8 cellular contexts compared by ENCODE assay signal in genomic region chrX:103941201-103941975, GRCh38. TPM values are rescaled to one million over a fixed set of nuclear protein-coding genes. Genes with fewer than 3 reads are reported as not detected.
DNase-seq lines count a peak whose midpoint lies in the region; ATAC-seq, FAIRE-seq and TF ChIP-seq lines count a peak whose summit lies in the region.

No MANE protein-coding gene starts in this region.

- H3F3A ChIP-seq in SK-N-SH (replicated peaks; ENCODE audit: insufficient read depth): no peaks in the 10 kb centered on the region

- peak; percentile 37 for TF ChIP-seq RAD21 in SK-N-SH (IDR thresholded peaks at IDR 0.05; ENCODE audit: low read length)

- POLR2A ChIA-PET in SK-N-SH (lab: Yijun Ruan, JAX): interaction anchor here (0.7 kb wide), 1 partner anchor 528 kb away, joined by 5 read pairs; no protein-coding TSS in a partner anchor

- CTCF ChIA-PET in SK-N-SH (lab: Yijun Ruan, JAX): interaction anchor here (0.7 to 1.0 kb wide), 4 partner anchors 8 to 1843 kb away, joined by 3 read pairs; no protein-coding TSS in a partner anchor

- H4K20me1 ChIP-seq in SK-N-SH (ENCODE audit: insufficient read depth): no peaks in the 10 kb centered on the region

- H3K4me3 ChIP-seq in SK-N-SH (ENCODE audit: low read depth in 2 of 2, low read length in 1 of 2) (no peak overlapping the region), transverse colon (no peak overlapping the region)

- no peak for TF ChIP-seq POLR2A in transverse colon (IDR thresholded peaks at IDR 0.05)

- H3K27ac ChIP-seq in SK-N-SH (ENCODE audit: low read depth in 2 of 2, low read length in 1 of 2) (no peak overlapping the region), transverse colon (no peak overlapping the region)

- TF ChIP-seq CTCF in SK-N-SH (IDR thresholded peaks at IDR 0.05) (peak; percentile 63), transverse colon (IDR thresholded peaks at IDR 0.05) (peak; percentile 35 to 50 (median 40))

- no peaks in the 10 kb centered on the region for H3K4me1 ChIP-seq in SK-N-SH (ENCODE audit: control insufficient read depth in 1 of 2, insufficient read depth in 2 of 2, low read depth in 1 of 2, low read length in 1 of 2)
- H3K4me1 ChIP-seq in transverse colon: no peaks in the 10 kb centered on the region

- no peak overlapping the region for H3K4me2 ChIP-seq in SK-N-SH

- FAIRE-seq in G401.6 (lab: Jason Lieb, UNC): peak; percentile 73

- in situ Hi-C loops in transverse colon (cut with MboI; ENCODE audit: low pct_ligation_motif_present in 1 of 4, low pct_unique_long_range_greater_than_20kb in 1 of 4, low sequenced_read_pairs in 3 of 4): loop anchor here in 3 of 4 donors (25.0 kb wide), 1 partner anchor 104 kb away; the partner anchor contains the start of gene RAB9B (in 3 of the 3)

- DNase-seq in AG08395 (ENCODE audit: low spot score) (peak; percentile 22), SK-N-SH (peak; percentile 20), globus pallidus (ENCODE audit: low spot score) (peak; percentile 19), transverse colon (no peak), MV-4-11 (lab: John Stamatoyannopoulos, UW) (no peak)

- H3K9ac ChIP-seq in SK-N-SH: no peak overlapping the region

- H3K27me3 ChIP-seq in SK-N-SH (ENCODE audit: insufficient read depth) (no peaks in the 10 kb centered on the region), transverse colon (no peaks in the 10 kb centered on the region)

- H3K79me2 ChIP-seq in SK-N-SH (ENCODE audit: insufficient read depth): no peaks in the 10 kb centered on the region

- intact Hi-C loops in transverse colon (cut with DNase I; ENCODE audit: low total_unique reads): no loop called here

- no peak for TF ChIP-seq EP300 in SK-N-SH (IDR thresholded peaks at IDR 0.05; ENCODE audit: borderline replicate concordance in 1 of 2, low read depth in 1 of 2, low read length in 1 of 2)
- no peak for TF ChIP-seq EP300 in transverse colon (IDR thresholded peaks at IDR 0.05; ENCODE audit: low read depth)

- ATAC-seq in HG03520 (IDR thresholded peaks at IDR 0.05; ENCODE audit: unreplicated experiment) (peak; percentile 81), GM21515 (IDR thresholded peaks at IDR 0.05; ENCODE audit: unreplicated experiment) (no peak)

- no peaks in the 10 kb centered on the region for H3K9me3 ChIP-seq in SK-N-SH
- H3K9me3 ChIP-seq in transverse colon: no peaks in the 10 kb centered on the region

- no peak overlapping the region for H2AFZ ChIP-seq in SK-N-SH (ENCODE audit: low read depth)

- H3K36me3 ChIP-seq in SK-N-SH (replicated peaks in 1 of 2; ENCODE audit: control insufficient read depth in 1 of 2, insufficient read depth in 2 of 2, low read length in 1 of 2): no peaks in the 10 kb centered on the region
- no peaks in the 10 kb centered on the region for H3K36me3 ChIP-seq in transverse colon

- no peaks in the 10 kb centered on the region for H3K9me2 ChIP-seq in SK-N-SH

- WGBS in SK-N-SH (ENCODE audit: low lambda C conversion rate): 23% methylated on average over 3 of the region's 3 CpGs
- WGBS in transverse colon (ENCODE audit: low coverage in 1 of 2), 2 donors: 15 to 21% methylated on average over 3 of the region's 3 CpGs

TF ChIP-seq in SK-N-SH, 30 proteins besides CTCF, POLR2A, EP300 and RAD21:
- TF ChIP-seq REST (IDR thresholded peaks at IDR 0.05; ENCODE audit: low read depth, low read length) (no peak), FOXM1 (IDR thresholded peaks at IDR 0.05; ENCODE audit: low read depth) (no peak), SMC3 (IDR thresholded peaks at IDR 0.05; ENCODE audit: low read depth, low read length) (peak; percentile 17; the same call in 1 of the 2 replicates), POLR2AphosphoS5 (IDR thresholded peaks at IDR 0.05; ENCODE audit: low read depth, low read length) (no peak), TCF12 (IDR thresholded peaks at IDR 0.05) (no peak), IRF3 (IDR thresholded peaks at IDR 0.05; ENCODE audit: low read depth, low read length) (no peak)

RNA-seq across cellular contexts. Expression of gene TMSB15B, which starts 21.0 kb away (rescaled TPM):
- 13.1 and 15.2 TPM in 2 replicates for polyA plus RNA-seq in SK-N-SH (2012; rRNA removed)
- polyA plus RNA-seq in SK-N-SH (2012; cell fraction: cytosol; rRNA removed): 18.2 and 22.3 TPM in 2 replicates
- 14.1 and 23.3 TPM in 2 replicates for polyA plus RNA-seq in SK-N-SH (2012; cell fraction: nucleus; rRNA removed)
- total RNA-seq in transverse colon: 1 to 10 TPM in 1 of 4 donors, under 1 TPM in 1, not detected in 2; 0.82 to 2.9 TPM

Comparison
In these comparisons a context has a peak if more than half of its experiments do, and no peak if none do; other contexts are left out.
1. DNase-seq: peak in AG08395 (single experiment), SK-N-SH (single experiment) and globus pallidus (single experiment); none in transverse colon (single experiment) and MV-4-11 (single experiment).